Comparison of ENCODE assay signal across 20 cellular contexts in the genomic region with DNA sequence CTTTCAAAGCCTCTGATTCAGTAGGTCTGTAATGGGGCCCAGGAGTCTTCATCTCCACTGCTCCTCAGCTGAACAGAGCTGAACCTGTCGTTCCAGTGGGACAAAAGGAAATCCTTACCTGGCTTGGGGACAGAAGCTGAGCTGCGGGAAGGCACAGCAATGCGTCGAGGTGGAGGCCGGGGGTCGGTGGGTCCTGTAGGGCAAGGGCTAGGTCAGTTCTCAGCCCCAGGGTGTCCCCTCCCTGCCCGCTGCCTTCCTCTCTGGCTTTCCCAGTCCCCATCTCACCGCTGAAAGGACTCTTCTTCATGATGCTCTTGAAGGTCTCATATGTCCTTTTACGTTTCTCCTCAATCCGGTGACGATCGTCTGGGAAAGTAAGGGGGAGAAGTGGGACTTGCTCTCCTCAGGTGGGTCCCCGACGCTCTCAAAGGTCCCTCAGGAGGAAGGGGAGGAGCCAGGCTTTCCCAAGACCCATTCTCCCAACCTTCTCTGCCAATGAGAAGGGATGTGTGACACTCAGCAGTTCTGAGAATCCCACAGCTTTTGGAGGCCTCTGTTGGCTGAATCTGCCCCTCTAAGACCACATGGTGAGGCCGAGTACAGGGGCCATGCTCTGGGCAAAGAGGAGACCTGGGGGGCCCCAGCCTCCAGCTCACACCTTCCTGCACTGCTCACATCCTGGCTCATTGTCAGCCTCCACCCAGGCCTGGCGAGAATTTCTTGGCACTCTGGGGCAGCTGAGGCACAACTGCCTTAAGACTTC. TPM values are rescaled to one million over a fixed set of nuclear protein-coding genes. Genes with fewer than 3 reads are reported as not detected.
A peak's percentile ranks its signal among the peaks of the same experiment; 100 is the strongest.
DNase-seq lines count a peak whose midpoint lies in the region; ATAC-seq, FAIRE-seq and TF ChIP-seq lines count a peak whose summit lies in the region.
"Had no signal": no experiment of that assay in that cellular context is flagged by ENCODE, and none has a peak within 500 bp of the region (broad histone marks: within the 10 kb centered on the region; RNA-seq: fewer than 3 reads in every experiment).

No MANE protein-coding gene starts in this region.

- TF ChIP-seq EP300 in HepG2 (IDR thresholded peaks at IDR 0.05; ENCODE audit: low read depth in 2 of 2, low read length in 2 of 2) (no peak), HepG2 (CRISPR knock-in tag; IDR thresholded peaks at IDR 0.05; ENCODE audit: borderline replicate concordance) (no peak)

- H3K4me2 ChIP-seq in HepG2 (ENCODE audit: low read depth, low read length) = no peak overlapping the region

- no peaks in the 10 kb centered on the region for H3K27me3 ChIP-seq in HepG2 (ENCODE audit: control insufficient read depth in 1 of 2, insufficient read depth in 2 of 2, low read length in 2 of 2)
- H3K27me3 ChIP-seq in right lobe of liver = no peaks in the 10 kb centered on the region
- no peaks in the 10 kb centered on the region for H3K27me3 ChIP-seq in upper lobe of right lung
- H3K27me3 ChIP-seq: Peyer's patch, upper lobe of left lung had no signal

- H3K36me3 ChIP-seq in HepG2 (replicated peaks in 1 of 2; ENCODE audit: control insufficient read depth in 1 of 2, insufficient read depth in 2 of 2, low read length in 2 of 2) (peaks cover 32 to 57% of the 10 kb centered on the region in 2 experiments), right lobe of liver (peaks cover 7 to 61% (median 35%) of the 10 kb centered on the region in 4 donors), upper lobe of right lung (peaks cover 74% of the 10 kb centered on the region)

- DNase-seq in HepG2 (ENCODE audit: low spot score) (no peak), right lobe of liver (no peak), immature natural killer cell (peak in 1 of 3 donors; percentile 12), upper lobe of right lung (no peak), NCI-H2171 (lab: John Stamatoyannopoulos, UW) (no peak), UCSD-AML1 (lab: John Stamatoyannopoulos, UW; ENCODE audit: unreplicated experiment) (no peak)
- DNase-seq in activated T-cell treated with anti-CD3 and anti-CD28 coated beads, Interleukin-2, amount 50 U/mL, for 72 hours = no peak
- DNase-seq: activated CD4-positive, CD25-positive, alpha-beta regulatory T cell treated with anti-CD3 and anti-CD28 coated beads, Interleukin-2, amount 50 U/mL, for 72 hours; activated effector memory CD4-positive, alpha-beta T cell treated with anti-CD3 and anti-CD28 coated beads, Interleukin-2, amount 50 U/mL, for 16 hours; DMS153; effector CD8-positive, alpha-beta T cell; foreskin fibroblast; NCI-H82; Peyer's patch; stimulated activated CD4-positive, alpha-beta T cell treated with anti-CD3 and anti-CD28 coated beads, Interleukin-4, amount 100 ng/mL, for 24 hours; SW 1271 had no signal

- H3K79me2 ChIP-seq in HepG2 (ENCODE audit: insufficient read depth, low read length) = no peaks in the 10 kb centered on the region

- no peaks in the 10 kb centered on the region for H3K9me3 Mint-ChIP-seq in activated T-cell treated with anti-CD3 and anti-CD28 coated beads, Interleukin-2, amount 50 U/mL, for 72 hours
- peaks cover 0 to 5% (median 0%) of the 10 kb centered on the region in 6 donors for H3K9me3 Mint-ChIP-seq in immature natural killer cell

- H3K4me3 Mint-ChIP-seq in activated T-cell treated with anti-CD3 and anti-CD28 coated beads, Interleukin-2, amount 50 U/mL, for 72 hours = no peak overlapping the region
- peak overlapping the region in 1 of 5 donors; percentile 33 for H3K4me3 Mint-ChIP-seq in immature natural killer cell

- no peak overlapping the region for H2AFZ ChIP-seq in HepG2 (ENCODE audit: low read length)

- peak overlapping the region; percentile 82 for H3K27ac Mint-ChIP-seq in activated T-cell treated with anti-CD3 and anti-CD28 coated beads, Interleukin-2, amount 50 U/mL, for 72 hours
- peak overlapping the region; percentile 50 to 97 (median 83) for H3K27ac Mint-ChIP-seq in immature natural killer cell

- no peaks in the 10 kb centered on the region for H4K20me1 ChIP-seq in HepG2 (ENCODE audit: insufficient read depth, low read length)

- POLR2A ChIA-PET in HepG2 (lab: Yijun Ruan, JAX) = interaction anchor here (0.6 to 4.3 kb wide), 5 partner anchors 18 to 180 kb away, joined by 3 to 78 read pairs (median 3); a partner anchor contains a TSS

- H3K27me3 Mint-ChIP-seq in activated T-cell treated with anti-CD3 and anti-CD28 coated beads, Interleukin-2, amount 50 U/mL, for 72 hours (ENCODE audit: low read depth) = no peaks in the 10 kb centered on the region
- H3K27me3 Mint-ChIP-seq in immature natural killer cell (ENCODE audit: low read depth in 3 of 3) = peaks cover 59 to 63% (median 61%) of the 10 kb centered on the region in 3 donors

- no peak for TF ChIP-seq RAD21 in HepG2 (CRISPR knock-in tag; IDR thresholded peaks at IDR 0.05)

- TF ChIP-seq POLR2A in HepG2 (IDR thresholded peaks at IDR 0.05; ENCODE audit: insufficient read depth in 1 of 2, low read depth in 2 of 2, low read length in 2 of 2) = no peak
- no peak for TF ChIP-seq POLR2A in right lobe of liver (IDR thresholded peaks at IDR 0.05)

- H3K27ac ChIP-seq in HepG2 (ENCODE audit: extremely low read length, insufficient read depth, low read length) (no peak overlapping the region), right lobe of liver (no peak overlapping the region), upper lobe of right lung (peak overlapping the region; percentile 13)

- peaks cover 24 to 35% of the 10 kb centered on the region in 2 donors for H3K36me3 Mint-ChIP-seq in activated T-cell treated with anti-CD3 and anti-CD28 coated beads, Interleukin-2, amount 50 U/mL, for 72 hours (ENCODE audit: insufficient read depth in 2 of 2)
- peaks cover 17 to 51% (median 33%) of the 10 kb centered on the region in 3 donors for H3K36me3 Mint-ChIP-seq in immature natural killer cell

- peaks cover 67% of the 10 kb centered on the region for H3K4me1 Mint-ChIP-seq in activated T-cell treated with anti-CD3 and anti-CD28 coated beads, Interleukin-2, amount 50 U/mL, for 72 hours (ENCODE audit: low read depth)
- H3K4me1 Mint-ChIP-seq in immature natural killer cell = peaks cover 52 to 85% of the 10 kb centered on the region in 2 donors

- in situ Hi-C loops in HepG2 (cut with HindIII; ENCODE audit: extremely low pct_ligation_motif_present, low pct_unique_long_range_greater_than_20kb) = no loop called here

- WGBS in HepG2 (ENCODE audit: low lambda C conversion rate) = 98% methylated on average over 16 of the region's 16 CpGs
- WGBS in right lobe of liver (ENCODE audit: insufficient coverage, low coverage, low lambda C conversion rate, missing lambda C conversion rate) = 90% methylated on average over 11 of the region's 16 CpGs

- no peaks in the 10 kb centered on the region for H3K9me3 ChIP-seq in HepG2 (ENCODE audit: low read length)
- no peaks in the 10 kb centered on the region for H3K9me3 ChIP-seq in right lobe of liver
- H3K9me3 ChIP-seq in upper lobe of right lung = no peaks in the 10 kb centered on the region
- H3K9me3 ChIP-seq: Peyer's patch, upper lobe of left lung had no signal

- no peak for FAIRE-seq in HepG2 (lab: Jason Lieb, UNC)

- H3K4me3 ChIP-seq in HepG2 (replicated peaks in 1 of 3; ENCODE audit: insufficient read depth in 1 of 3, low read depth in 2 of 3, low read length in 3 of 3) (no peak overlapping the region), right lobe of liver (no peak overlapping the region), upper lobe of right lung (no peak overlapping the region)
- H3K4me3 ChIP-seq: lung, Peyer's patch, upper lobe of left lung had no signal

- BruUV-seq in HepG2 (replicated peaks; lab: Mats Ljungman, UMichigan) = no TSS peak

- CTCF ChIA-PET in HepG2 (lab: Yijun Ruan, JAX; ENCODE audit: low intra/inter-chr PET ratio, low total read pairs) = no interaction called here

- H3K9ac ChIP-seq in HepG2 (ENCODE audit: insufficient read depth, low read depth, low read length) = no peak overlapping the region

- peaks cover 35% of the 10 kb centered on the region for H3K4me1 ChIP-seq in HepG2 (ENCODE audit: insufficient read depth, low read length)
- peaks cover 0 to 32% (median 18%) of the 10 kb centered on the region in 4 donors for H3K4me1 ChIP-seq in right lobe of liver
- H3K4me1 ChIP-seq in upper lobe of right lung = peaks cover 37% of the 10 kb centered on the region

- intact Hi-C loops in HepG2 (cut with micrococcal nuclease; ENCODE audit: unreplicated experiment) (no loop called here), right lobe of liver (cut with DNase I) (no loop called here), upper lobe of right lung (cut with DNase I) (no loop called here)

- ATAC-seq in HepG2 = no peak
- ATAC-seq in right lobe of liver = no peak
- ATAC-seq in activated T-cell treated with anti-CD3 and anti-CD28 coated beads, Interleukin-2, amount 50 U/mL, for 72 hours (replicated peaks in 1 of 2) = no peak
- ATAC-seq in upper lobe of right lung = no peak
- no peak for ATAC-seq in HG02870 (IDR thresholded peaks at IDR 0.05; ENCODE audit: unreplicated experiment)
- ATAC-seq: sciatic nerve had no signal

- TF ChIP-seq CTCF in HepG2 (CRISPR knock-in tag; IDR thresholded peaks at IDR 0.05) (no peak), right lobe of liver (IDR thresholded peaks at IDR 0.05) (no peak), upper lobe of right lung (IDR thresholded peaks at IDR 0.05) (no peak)

RNA-seq across cellular contexts. Expression of a gene that starts 7.0 kb away (rescaled TPM):
- total RNA-seq in HepG2 (2016; rRNA removed; fragmentation: Illumina TruSeq; extraction: Trizol) (18.7 and 21.4 TPM in 2 replicates), right lobe of liver (10 to 100 TPM; 27.8 to 51.1 (median 41.9) TPM), upper lobe of right lung (68.2 TPM)
- 13.2 and 15.2 TPM in 2 replicates for total RNA-seq in HepG2 (2016; cell fraction: cytosol; rRNA removed; fragmentation: Illumina TruSeq; extraction: Trizol; ENCODE audit: low read depth)
- total RNA-seq in HepG2 (2016; cell fraction: insoluble cytoplasmic fraction; rRNA removed; fragmentation: Illumina TruSeq; extraction: Trizol) = 18.1 and 22.6 TPM in 2 replicates
- total RNA-seq in HepG2 (2016; cell fraction: membrane; rRNA removed; fragmentation: Illumina TruSeq; extraction: Trizol) = 29.5 and 31.1 TPM in 2 replicates
- 22.2 and 24.4 TPM in 2 replicates for total RNA-seq in HepG2 (2016; cell fraction: nucleus; rRNA removed; fragmentation: Illumina TruSeq; extraction: Trizol)
- polyA plus RNA-seq in HepG2 (2011; rRNA removed) (40.5 and 51.0 TPM in 2 replicates), immature natural killer cell (10 to 100 TPM; 38.5 to 88.4 (median 41.8) TPM)
- polyA plus RNA-seq in HepG2 (2011; cell fraction: cytosol; rRNA removed) = 17.1 and 18.5 TPM in 2 replicates
- 130 and 135 TPM in 2 replicates for polyA plus RNA-seq in HepG2 (2011; cell fraction: nucleus; rRNA removed)
- polyA plus RNA-seq in HepG2 (2012) = 35.3 and 47.6 TPM in 2 replicates
- polyA plus RNA-seq in HepG2 (2016; cell fraction: cytosol; fragmentation: Illumina TruSeq; extraction: Trizol; ENCODE audit: low read depth) = 18.5 and 18.9 TPM in 2 replicates
- polyA plus RNA-seq in HepG2 (2016; cell fraction: insoluble cytoplasmic fraction; fragmentation: Illumina TruSeq; extraction: Trizol; ENCODE audit: low read depth) = 29.6 and 39.8 TPM in 2 replicates
- 31.6 and 34.3 TPM in 2 replicates for polyA plus RNA-seq in HepG2 (2016; cell fraction: membrane; fragmentation: Illumina TruSeq; extraction: Trizol; ENCODE audit: low read depth)
- 67.4 and 71.3 TPM in 2 replicates for polyA plus RNA-seq in HepG2 (2016; cell fraction: nucleus; fragmentation: Illumina TruSeq; extraction: Trizol; ENCODE audit: insufficient read depth, low read depth)
- 44.8 and 56.8 TPM in 2 replicates for polyA minus RNA-seq in HepG2 (2011; rRNA and poly(A)+ RNA removed; ENCODE audit: low replicate concordance)
- 19.2 and 21.1 TPM in 2 replicates for polyA minus RNA-seq in HepG2 (2011; cell fraction: cytosol; rRNA and poly(A)+ RNA removed)
- 31.7 and 34.9 TPM in 2 replicates for polyA minus RNA-seq in HepG2 (2011; cell fraction: nucleus; rRNA and poly(A)+ RNA removed)
- total RNA-seq in activated T-cell treated with anti-CD3 and anti-CD28 coated beads, Interleukin-2, amount 50 U/mL, for 72 hours = 100 to 1,000 TPM; 116 to 121 TPM

RNA-seq across cellular contexts. Expression of a gene that starts 17.9 kb away (rescaled TPM):
- total RNA-seq in HepG2 (2016; rRNA removed; fragmentation: Illumina TruSeq; extraction: Trizol) = 5.4 and 5.8 TPM in 2 replicates
- 2.4 and 2.5 TPM in 2 replicates for total RNA-seq in HepG2 (2016; cell fraction: cytosol; rRNA removed; fragmentation: Illumina TruSeq; extraction: Trizol; ENCODE audit: low read depth)
- total RNA-seq in HepG2 (2016; cell fraction: insoluble cytoplasmic fraction; rRNA removed; fragmentation: Illumina TruSeq; extraction: Trizol) = 5.0 and 7.9 TPM in 2 replicates
- total RNA-seq in HepG2 (2016; cell fraction: membrane; rRNA removed; fragmentation: Illumina TruSeq; extraction: Trizol) = 5.1 and 6.5 TPM in 2 replicates
- 4.5 and 6.8 TPM in 2 replicates for total RNA-seq in HepG2 (2016; cell fraction: nucleus; rRNA removed; fragmentation: Illumina TruSeq; extraction: Trizol)
- 7.7 and 9.1 TPM in 2 replicates for polyA plus RNA-seq in HepG2 (2011; rRNA removed)
- polyA plus RNA-seq in HepG2 (2011; cell fraction: cytosol; rRNA removed) = 4.1 and 8.2 TPM in 2 replicates
- 29.6 and 37.0 TPM in 2 replicates for polyA plus RNA-seq in HepG2 (2011; cell fraction: nucleus; rRNA removed)
- 4.6 and 5.8 TPM in 2 replicates for polyA plus RNA-seq in HepG2 (2012)
- polyA plus RNA-seq in HepG2 (2016; cell fraction: cytosol; fragmentation: Illumina TruSeq; extraction: Trizol; ENCODE audit: low read depth) = 2.6 and 2.8 TPM in 2 replicates
- 4.1 and 5.0 TPM in 2 replicates for polyA plus RNA-seq in HepG2 (2016; cell fraction: insoluble cytoplasmic fraction; fragmentation: Illumina TruSeq; extraction: Trizol; ENCODE audit: low read depth)
- polyA plus RNA-seq in HepG2 (2016; cell fraction: membrane; fragmentation: Illumina TruSeq; extraction: Trizol; ENCODE audit: low read depth) = 4.4 and 5.1 TPM in 2 replicates
- 10.2 and 11.1 TPM in 2 replicates for polyA plus RNA-seq in HepG2 (2016; cell fraction: nucleus; fragmentation: Illumina TruSeq; extraction: Trizol; ENCODE audit: insufficient read depth, low read depth)
- polyA minus RNA-seq in HepG2 (2011; rRNA and poly(A)+ RNA removed; ENCODE audit: low replicate concordance) = 33.6 and 36.0 TPM in 2 replicates
- polyA minus RNA-seq in HepG2 (2011; cell fraction: cytosol; rRNA and poly(A)+ RNA removed) = 9.0 and 11.6 TPM in 2 replicates
- polyA minus RNA-seq in HepG2 (2011; cell fraction: nucleus; rRNA and poly(A)+ RNA removed) = 6.8 and 10.8 TPM in 2 replicates
- 10 to 100 TPM; 21.1 to 34.1 (median 25.3) TPM for total RNA-seq in right lobe of liver
- 100 to 1,000 TPM; 132 to 137 TPM for total RNA-seq in activated T-cell treated with anti-CD3 and anti-CD28 coated beads, Interleukin-2, amount 50 U/mL, for 72 hours
- polyA plus RNA-seq in immature natural killer cell = 100 to 1,000 TPM; 166 to 430 (median 222) TPM
- 86.5 TPM for total RNA-seq in upper lobe of right lung

RNA-seq across cellular contexts. Expression of a gene that starts 40.2 kb away (rescaled TPM):
- 14.5 and 23.0 TPM in 2 replicates for total RNA-seq in HepG2 (2016; rRNA removed; fragmentation: Illumina TruSeq; extraction: Trizol)
- total RNA-seq in HepG2 (2016; cell fraction: cytosol; rRNA removed; fragmentation: Illumina TruSeq; extraction: Trizol; ENCODE audit: low read depth) = 8.5 and 8.7 TPM in 2 replicates
- total RNA-seq in HepG2 (2016; cell fraction: insoluble cytoplasmic fraction; rRNA removed; fragmentation: Illumina TruSeq; extraction: Trizol) = 12.2 and 22.7 TPM in 2 replicates
- 9.3 and 9.7 TPM in 2 replicates for total RNA-seq in HepG2 (2016; cell fraction: membrane; rRNA removed; fragmentation: Illumina TruSeq; extraction: Trizol)
- 26.0 and 33.8 TPM in 2 replicates for total RNA-seq in HepG2 (2016; cell fraction: nucleus; rRNA removed; fragmentation: Illumina TruSeq; extraction: Trizol)
- 16.2 and 23.1 TPM in 2 replicates for polyA plus RNA-seq in HepG2 (2011; rRNA removed)
- 12.7 and 17.1 TPM in 2 replicates for polyA plus RNA-seq in HepG2 (2011; cell fraction: cytosol; rRNA removed)
- 99.5 and 123 TPM in 2 replicates for polyA plus RNA-seq in HepG2 (2011; cell fraction: nucleus; rRNA removed)
- polyA plus RNA-seq in HepG2 (2012) = 14.4 and 24.5 TPM in 2 replicates
- polyA plus RNA-seq in HepG2 (2016; cell fraction: cytosol; fragmentation: Illumina TruSeq; extraction: Trizol; ENCODE audit: low read depth) = 4.3 and 4.9 TPM in 2 replicates
- 14.3 and 21.7 TPM in 2 replicates for polyA plus RNA-seq in HepG2 (2016; cell fraction: insoluble cytoplasmic fraction; fragmentation: Illumina TruSeq; extraction: Trizol; ENCODE audit: low read depth)
- 5.8 and 6.9 TPM in 2 replicates for polyA plus RNA-seq in HepG2 (2016; cell fraction: membrane; fragmentation: Illumina TruSeq; extraction: Trizol; ENCODE audit: low read depth)
- polyA plus RNA-seq in HepG2 (2016; cell fraction: nucleus; fragmentation: Illumina TruSeq; extraction: Trizol; ENCODE audit: insufficient read depth, low read depth) = 68.2 and 73.5 TPM in 2 replicates
- polyA minus RNA-seq in HepG2 (2011; rRNA and poly(A)+ RNA removed; ENCODE audit: low replicate concordance) = 35.6 and 67.6 TPM in 2 replicates
- polyA minus RNA-seq in HepG2 (2011; cell fraction: cytosol; rRNA and poly(A)+ RNA removed) = 23.3 and 27.8 TPM in 2 replicates
- polyA minus RNA-seq in HepG2 (2011; cell fraction: nucleus; rRNA and poly(A)+ RNA removed) = 32.3 and 32.8 TPM in 2 replicates
- 10 to 100 TPM; 11.2 to 32.9 (median 12.4) TPM for total RNA-seq in right lobe of liver
- 10 to 100 TPM; 45.9 TPM for total RNA-seq in activated T-cell treated with anti-CD3 and anti-CD28 coated beads, Interleukin-2, amount 50 U/mL, for 72 hours
- 10 to 100 TPM in 1 of 3 donors, under 1 TPM in 2; 0.14 to 11.7 (median 0.89) TPM for polyA plus RNA-seq in immature natural killer cell
- 34.0 TPM for total RNA-seq in upper lobe of right lung

RNA-seq across cellular contexts. Expression of a gene that starts 41.7 kb away (rescaled TPM):
- total RNA-seq in HepG2 (2016; rRNA removed; fragmentation: Illumina TruSeq; extraction: Trizol) = 35.6 and 51.5 TPM in 2 replicates
- total RNA-seq in HepG2 (2016; cell fraction: cytosol; rRNA removed; fragmentation: Illumina TruSeq; extraction: Trizol; ENCODE audit: low read depth) = 9.8 and 11.0 TPM in 2 replicates
- total RNA-seq in HepG2 (2016; cell fraction: insoluble cytoplasmic fraction; rRNA removed; fragmentation: Illumina TruSeq; extraction: Trizol) = 28.4 and 51.3 TPM in 2 replicates
- total RNA-seq in HepG2 (2016; cell fraction: membrane; rRNA removed; fragmentation: Illumina TruSeq; extraction: Trizol) = 23.9 and 24.4 TPM in 2 replicates
- 38.3 and 44.6 TPM in 2 replicates for total RNA-seq in HepG2 (2016; cell fraction: nucleus; rRNA removed; fragmentation: Illumina TruSeq; extraction: Trizol)
- polyA plus RNA-seq in HepG2 (2011; rRNA removed) = 35.9 and 54.6 TPM in 2 replicates
- 29.9 and 43.3 TPM in 2 replicates for polyA plus RNA-seq in HepG2 (2011; cell fraction: cytosol; rRNA removed)
- polyA plus RNA-seq in HepG2 (2011; cell fraction: nucleus; rRNA removed) = 105 and 109 TPM in 2 replicates
- polyA plus RNA-seq in HepG2 (2012) = 41.6 and 47.6 TPM in 2 replicates
- polyA plus RNA-seq in HepG2 (2016; cell fraction: cytosol; fragmentation: Illumina TruSeq; extraction: Trizol; ENCODE audit: low read depth) = 10.0 and 10.8 TPM in 2 replicates
- polyA plus RNA-seq in HepG2 (2016; cell fraction: insoluble cytoplasmic fraction; fragmentation: Illumina TruSeq; extraction: Trizol; ENCODE audit: low read depth) = 43.2 and 55.5 TPM in 2 replicates
- 24.5 and 29.1 TPM in 2 replicates for polyA plus RNA-seq in HepG2 (2016; cell fraction: membrane; fragmentation: Illumina TruSeq; extraction: Trizol; ENCODE audit: low read depth)
- polyA plus RNA-seq in HepG2 (2016; cell fraction: nucleus; fragmentation: Illumina TruSeq; extraction: Trizol; ENCODE audit: insufficient read depth, low read depth) = 98.1 and 107 TPM in 2 replicates
- 59.8 and 117 TPM in 2 replicates for polyA minus RNA-seq in HepG2 (2011; rRNA and poly(A)+ RNA removed; ENCODE audit: low replicate concordance)
- 35.9 and 41.2 TPM in 2 replicates for polyA minus RNA-seq in HepG2 (2011; cell fraction: cytosol; rRNA and poly(A)+ RNA removed)
- 61.7 and 76.1 TPM in 2 replicates for polyA minus RNA-seq in HepG2 (2011; cell fraction: nucleus; rRNA and poly(A)+ RNA removed)
- total RNA-seq in right lobe of liver = 10 to 100 TPM; 48.3 to 67.1 (median 60.9) TPM
- total RNA-seq in activated T-cell treated with anti-CD3 and anti-CD28 coated beads, Interleukin-2, amount 50 U/mL, for 72 hours = 10 to 100 TPM; 57.3 to 70.1 TPM
- 10 to 100 TPM; 11.1 to 29.5 (median 12.3) TPM for polyA plus RNA-seq in immature natural killer cell
- total RNA-seq in upper lobe of right lung = 106 TPM

RNA-seq across cellular contexts. Expression of a gene that starts 56.3 kb away (rescaled TPM):
- total RNA-seq in HepG2 (2016; rRNA removed; fragmentation: Illumina TruSeq; extraction: Trizol) (45.4 and 48.3 TPM in 2 replicates), right lobe of liver (10 to 100 TPM; 17.8 to 30.4 (median 24.0) TPM), upper lobe of right lung (77.5 TPM)
- total RNA-seq in HepG2 (2016; cell fraction: cytosol; rRNA removed; fragmentation: Illumina TruSeq; extraction: Trizol; ENCODE audit: low read depth) = 8.5 and 8.6 TPM in 2 replicates
- total RNA-seq in HepG2 (2016; cell fraction: insoluble cytoplasmic fraction; rRNA removed; fragmentation: Illumina TruSeq; extraction: Trizol) = 45.1 and 48.4 TPM in 2 replicates
- 17.0 and 19.2 TPM in 2 replicates for total RNA-seq in HepG2 (2016; cell fraction: membrane; rRNA removed; fragmentation: Illumina TruSeq; extraction: Trizol)
- total RNA-seq in HepG2 (2016; cell fraction: nucleus; rRNA removed; fragmentation: Illumina TruSeq; extraction: Trizol) = 28.1 and 30.8 TPM in 2 replicates
- polyA plus RNA-seq in HepG2 (2011; rRNA removed) (34.4 and 35.2 TPM in 2 replicates), immature natural killer cell (10 to 100 TPM; 41.8 to 49.4 (median 47.7) TPM)
- 21.9 and 28.4 TPM in 2 replicates for polyA plus RNA-seq in HepG2 (2011; cell fraction: cytosol; rRNA removed)
- polyA plus RNA-seq in HepG2 (2011; cell fraction: nucleus; rRNA removed) = 53.3 and 53.6 TPM in 2 replicates
- 19.9 and 22.4 TPM in 2 replicates for polyA plus RNA-seq in HepG2 (2012)
- 5.2 and 5.8 TPM in 2 replicates for polyA plus RNA-seq in HepG2 (2016; cell fraction: cytosol; fragmentation: Illumina TruSeq; extraction: Trizol; ENCODE audit: low read depth)
- polyA plus RNA-seq in HepG2 (2016; cell fraction: insoluble cytoplasmic fraction; fragmentation: Illumina TruSeq; extraction: Trizol; ENCODE audit: low read depth) = 41.7 and 50.6 TPM in 2 replicates
- polyA plus RNA-seq in HepG2 (2016; cell fraction: membrane; fragmentation: Illumina TruSeq; extraction: Trizol; ENCODE audit: low read depth) = 9.1 and 12.0 TPM in 2 replicates
- 60.8 and 65.4 TPM in 2 replicates for polyA plus RNA-seq in HepG2 (2016; cell fraction: nucleus; fragmentation: Illumina TruSeq; extraction: Trizol; ENCODE audit: insufficient read depth, low read depth)
- 78.3 and 126 TPM in 2 replicates for polyA minus RNA-seq in HepG2 (2011; rRNA and poly(A)+ RNA removed; ENCODE audit: low replicate concordance)
- 15.4 and 16.3 TPM in 2 replicates for polyA minus RNA-seq in HepG2 (2011; cell fraction: cytosol; rRNA and poly(A)+ RNA removed)
- 39.5 and 44.1 TPM in 2 replicates for polyA minus RNA-seq in HepG2 (2011; cell fraction: nucleus; rRNA and poly(A)+ RNA removed)
- total RNA-seq in activated T-cell treated with anti-CD3 and anti-CD28 coated beads, Interleukin-2, amount 50 U/mL, for 72 hours = 100 to 1,000 TPM in 1 of 2 donors, 10 to 100 TPM in 1; 86.4 to 105 TPM
